ENCODE assay signal across 29 cellular contexts in the genomic region with DNA sequence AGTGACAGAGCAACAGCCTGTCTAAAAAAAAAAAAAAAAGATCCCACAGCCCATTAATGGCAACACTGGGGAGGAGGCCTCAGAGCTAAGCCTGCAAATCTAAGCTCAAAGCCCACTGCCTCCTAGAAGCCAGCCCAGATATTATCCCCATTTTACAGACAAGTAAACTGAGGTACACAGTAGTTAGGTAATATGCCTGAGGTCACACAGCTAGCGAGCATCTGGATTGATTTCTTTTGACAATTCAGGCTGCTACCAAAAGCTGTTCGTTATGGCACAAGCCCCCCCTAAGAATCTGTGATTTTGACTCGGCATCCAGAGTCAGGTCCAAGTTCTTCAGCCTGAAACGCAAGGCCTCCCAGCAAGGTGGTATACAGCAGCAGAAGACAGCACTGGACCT. TPM values are rescaled to one million over a fixed set of nuclear protein-coding genes. Genes with fewer than 3 reads are reported as not detected.
"Had no signal": no experiment of that assay in that cellular context is flagged by ENCODE, and none has a peak within 500 bp of the region (broad histone marks: within the 10 kb centered on the region; RNA-seq: fewer than 3 reads in every experiment).

No MANE protein-coding gene starts in this region.

- H3K9me3 Mint-ChIP-seq: activated CD4-positive, alpha-beta memory T cell treated with anti-CD3 and anti-CD28 coated beads, Interleukin-2, amount 10 ng/mL, durations not matched to agents 7 days and 5 days; activated naive CD4-positive, alpha-beta T cell treated with anti-CD3 and anti-CD28 coated beads, Interleukin-2, amount 50 U/mL, for 72 hours; activated T-helper 17 cell treated with anti-CD3 and anti-CD28 coated beads, Interleukin-2, amount 50 U/mL, for 72 hours had no signal

- H3K4me3 ChIP-seq: adrenal gland, body of pancreas, breast epithelium, SJCRH30, SK-N-MC had no signal

- DNase-seq: activated CD4-positive, alpha-beta memory T cell treated with anti-CD3 and anti-CD28 coated beads, Interleukin-2, amount 10 ng/mL, durations not matched to agents 7 days and 5 days; activated CD4-positive, alpha-beta T cell treated with anti-CD3 and anti-CD28 coated beads for 1 hour; activated CD4-positive, alpha-beta T cell treated with anti-CD3 and anti-CD28 coated beads for 48 hours; activated CD4-positive, CD25-positive, alpha-beta regulatory T cell; activated CD8-positive, alpha-beta memory T cell treated with anti-CD3 and anti-CD28 coated beads for 24 hours; activated CD8-positive, alpha-beta memory T cell treated with anti-CD3 and anti-CD28 coated beads, Interleukin-2, amount 10 ng/mL, durations not matched to agents 7 days and 5 days; activated CD8-positive, alpha-beta memory T cell treated with anti-CD3 and anti-CD28 coated beads, Interleukin-2, amount 50 U/mL, for 48 hours; activated effector memory CD4-positive, alpha-beta T cell treated with anti-CD3 and anti-CD28 coated beads, Interleukin-2, amount 50 U/mL, for 16 hours; activated naive CD4-positive, alpha-beta T cell; activated T-cell treated with anti-CD3 and anti-CD28 coated beads, Interleukin-2, amount 50 U/mL, for 48 hours; adrenal gland; body of pancreas; MM.1S; NCI-H1092; NCI-H1436 treated with DMSO at 0.1 percent for 48 hours; NCI-H1694 treated with DMSO at 0.1 percent for 48 hours; NCI-H2029; NCI-H510A; NCI-H526; NCI-H748 treated with DMSO at 0.1 percent for 48 hours; NK-92 treated with Interleukin-12 subunit alpha and Interleukin-12 subunit beta, amount 100 ng/mL, for 24 hours; SHP77; SJCRH30; T1000; WERI-Rb-1 had no signal

- H3K4me3 Mint-ChIP-seq: activated CD4-positive, alpha-beta memory T cell treated with anti-CD3 and anti-CD28 coated beads, Interleukin-2, amount 10 ng/mL, durations not matched to agents 7 days and 5 days; activated CD8-positive, alpha-beta memory T cell treated with anti-CD3 and anti-CD28 coated beads, Interleukin-2, amount 10 ng/mL, durations not matched to agents 7 days and 5 days; activated T-helper 17 cell treated with anti-CD3 and anti-CD28 coated beads, Interleukin-2, amount 50 U/mL, for 72 hours had no signal

- H3K36me3 Mint-ChIP-seq: activated CD8-positive, alpha-beta memory T cell treated with anti-CD3 and anti-CD28 coated beads, Interleukin-2, amount 10 ng/mL, durations not matched to agents 7 days and 5 days; activated naive CD4-positive, alpha-beta T cell treated with anti-CD3 and anti-CD28 coated beads, Interleukin-2, amount 50 U/mL, for 72 hours had no signal

- H3K27me3 ChIP-seq: body of pancreas had no signal

- H3K4me1 ChIP-seq: adrenal gland, body of pancreas, breast epithelium, SJCRH30 had no signal

- H3K36me3 ChIP-seq: adrenal gland, breast epithelium, SJCRH30, WERI-Rb-1 had no signal

- H3K27ac ChIP-seq: adrenal gland, body of pancreas, breast epithelium, SJCRH30, SK-N-MC, WERI-Rb-1 had no signal

- H3K27ac Mint-ChIP-seq: activated CD4-positive, alpha-beta memory T cell treated with anti-CD3 and anti-CD28 coated beads, Interleukin-2, amount 10 ng/mL, durations not matched to agents 7 days and 5 days; activated CD8-positive, alpha-beta memory T cell treated with anti-CD3 and anti-CD28 coated beads, Interleukin-2, amount 10 ng/mL, durations not matched to agents 7 days and 5 days; activated naive CD4-positive, alpha-beta T cell treated with anti-CD3 and anti-CD28 coated beads, Interleukin-2, amount 50 U/mL, for 72 hours; activated T-helper 17 cell treated with anti-CD3 and anti-CD28 coated beads, Interleukin-2, amount 50 U/mL, for 72 hours had no signal

- H3K9me3 ChIP-seq: adrenal gland, body of pancreas, breast epithelium, SJCRH30 had no signal

RNA-seq across cellular contexts. Expression of a gene that starts 13.7 kb away (rescaled TPM):
- total RNA-seq: breast epithelium had no signal
